In genomic region chr2:10900216-10901109, GRCh38 we compare ENCODE assay signal across 9 cellular contexts. TPM values are rescaled to one million over a fixed set of nuclear protein-coding genes. Genes with fewer than 3 reads are reported as not detected.
A peak's percentile ranks its signal among the peaks of the same experiment; 100 is the strongest.
DNase-seq lines count a peak whose midpoint lies in the region; ATAC-seq and TF ChIP-seq lines count a peak whose summit lies in the region.
"Had no signal": no experiment of that assay in that cellular context is flagged by ENCODE, and none has a peak within 500 bp of the region (broad histone marks: within the 10 kb centered on the region; RNA-seq: fewer than 3 reads in every experiment).

No MANE protein-coding gene starts in this region.

- no peak overlapping the region for H2BK15ac ChIP-seq in neuronal stem cell (ENCODE audit: low read length)

- no peak overlapping the region for H4K8ac ChIP-seq in neuronal stem cell (ENCODE audit: low read depth, low read length)

- H2BK12ac ChIP-seq in neuronal stem cell (ENCODE audit: low read length), result no peak overlapping the region

- H2AFZ ChIP-seq in neuronal stem cell (ENCODE audit: low read length), result no peak overlapping the region

- no peak overlapping the region for H3K23ac ChIP-seq in neuronal stem cell (ENCODE audit: low read depth, low read length, poor library complexity)

- H3K9ac ChIP-seq in neuronal stem cell (ENCODE audit: low read depth, low read length, poor library complexity), result no peak overlapping the region

- H3K9me3 ChIP-seq in MG63 (no peaks in the 10 kb centered on the region), neuronal stem cell (replicated peaks in 1 of 2; ENCODE audit: control insufficient read depth in 2 of 2, insufficient read depth in 1 of 2, low read depth in 1 of 2, low read length in 2 of 2) (no peaks in the 10 kb centered on the region)

- H2BK120ac ChIP-seq in neuronal stem cell (ENCODE audit: low read depth, low read length), result no peak overlapping the region

- H3K4me2 ChIP-seq in neuronal stem cell (ENCODE audit: insufficient read depth, low read length, poor library complexity, severe bottlenecking), result no peak overlapping the region

- H3K27me3 ChIP-seq in MG63 (no peaks in the 10 kb centered on the region), neuronal stem cell (ENCODE audit: control insufficient read depth in 3 of 3, insufficient read depth in 3 of 3, low read depth in 1 of 3, low read length in 3 of 3) (peaks cover 0 to 6% (median 0%) of the 10 kb centered on the region in 3 experiments)

- DNase-seq in GM13976 (ENCODE audit: low spot score) (peak; percentile 68), MG63 (peak; percentile 33), astrocyte of the cerebellum (ENCODE audit: low read depth) (no peak), neuronal stem cell (ENCODE audit: low spot score) (no peak), activated gamma-delta T cell (lab: John Stamatoyannopoulos, UW) (no peak), dedifferentiated amniotic fluid mesenchymal stem cell (ENCODE audit: extremely low spot score) (no peak)
- DNase-seq in activated CD4-positive, alpha-beta T cell treated with anti-CD3 and anti-CD28 coated beads for 1 hour, result no peak
- DNase-seq: naive B cell had no signal

- H3K4ac ChIP-seq in neuronal stem cell (ENCODE audit: low read length), result no peak overlapping the region

- H3K79me1 ChIP-seq in neuronal stem cell (ENCODE audit: low read depth, low read length), result no peaks in the 10 kb centered on the region

- no CpG with 5 or more reads among the region's 10 CpGs for WGBS in neuronal stem cell (ENCODE audit: extremely low coverage in 2 of 2, insufficient read length in 2 of 2, insufficient replicate concordance in 1 of 2), 2 donors

- H4K91ac ChIP-seq in neuronal stem cell (ENCODE audit: low read depth, low read length, poor library complexity), result no peak overlapping the region

- no peak overlapping the region for H3K4me3 ChIP-seq in MG63
- H3K4me3 ChIP-seq in astrocyte of the cerebellum (ENCODE audit: low read depth, low read length), result no peak overlapping the region
- H3K4me3 ChIP-seq in neuronal stem cell (ENCODE audit: low read length in 2 of 2), result no peak overlapping the region

- peak overlapping the region; percentile 6 for H3K18ac ChIP-seq in neuronal stem cell (ENCODE audit: low read length)

- H2BK5ac ChIP-seq in neuronal stem cell (ENCODE audit: low read length), result no peak overlapping the region

- no peaks in the 10 kb centered on the region for H3K36me3 ChIP-seq in MG63
- no peaks in the 10 kb centered on the region for H3K36me3 ChIP-seq in neuronal stem cell (replicated peaks in 1 of 2; ENCODE audit: control insufficient read depth in 2 of 2, insufficient read depth in 2 of 2, low read length in 2 of 2)

- no peak overlapping the region for H2AK5ac ChIP-seq in neuronal stem cell (ENCODE audit: low read depth, low read length)

- no peak overlapping the region for H3K14ac ChIP-seq in neuronal stem cell (ENCODE audit: low read length)

- H3K27ac ChIP-seq in neuronal stem cell (replicated peaks; ENCODE audit: low read length), result no peak overlapping the region

- in situ Hi-C loops in GM13976 (cut with MboI; ENCODE audit: low sequenced_read_pairs, unreplicated experiment) (no loop called here), astrocyte of the cerebellum (cut with HindIII; ENCODE audit: low sequenced_read_pairs) (loop anchor here (5.0 kb wide), 1 partner anchor 63 kb away; no protein-coding TSS in a partner anchor)

- TF ChIP-seq CTCF in GM13976 (IDR thresholded peaks at IDR 0.05; ENCODE audit: borderline replicate concordance, control extremely low read depth, extremely low read depth, insufficient read depth, missing control alignments), result no peak
- TF ChIP-seq CTCF in astrocyte of the cerebellum (IDR thresholded peaks at IDR 0.05; ENCODE audit: low read depth, low read length, missing control alignments), result peak; percentile 37

- H3K4me1 ChIP-seq in neuronal stem cell (ENCODE audit: control insufficient read depth in 2 of 2, insufficient read depth in 1 of 2, low read depth in 1 of 2, low read length in 2 of 2), result peaks cover 0 to 2% of the 10 kb centered on the region in 2 donors

- ATAC-seq in GM18498 (IDR thresholded peaks at IDR 0.05; ENCODE audit: unreplicated experiment), result no peak

RNA-seq across cellular contexts. Expression of gene KCNF1, which starts 11.3 kb away (rescaled TPM):
- total RNA-seq in MG63 (2014; rRNA removed; shearing (Covaris generic); ENCODE audit: low replicate concordance), result 1.3 and 6.8 TPM in 2 replicates
- polyA plus RNA-seq in neuronal stem cell (2013, experiment 1 of 2), result 0.14 TPM
- polyA plus RNA-seq in neuronal stem cell (2013, experiment 2 of 2), result 0.08 TPM

Comparison
In these comparisons a context has a peak if more than half of its experiments do, and no peak if none do; other contexts are left out.
1. DNase-seq: peak in GM13976 (single experiment) and MG63 (single experiment); none in astrocyte of the cerebellum (single experiment), neuronal stem cell (single experiment), activated gamma-delta T cell (single experiment), activated CD4-positive, alpha-beta T cell treated with anti-CD3 and anti-CD28 coated beads for 1 hour (single experiment) and dedifferentiated amniotic fluid mesenchymal stem cell (single experiment).